ENCODE assay signal across 13 cellular contexts in the genomic region with DNA sequence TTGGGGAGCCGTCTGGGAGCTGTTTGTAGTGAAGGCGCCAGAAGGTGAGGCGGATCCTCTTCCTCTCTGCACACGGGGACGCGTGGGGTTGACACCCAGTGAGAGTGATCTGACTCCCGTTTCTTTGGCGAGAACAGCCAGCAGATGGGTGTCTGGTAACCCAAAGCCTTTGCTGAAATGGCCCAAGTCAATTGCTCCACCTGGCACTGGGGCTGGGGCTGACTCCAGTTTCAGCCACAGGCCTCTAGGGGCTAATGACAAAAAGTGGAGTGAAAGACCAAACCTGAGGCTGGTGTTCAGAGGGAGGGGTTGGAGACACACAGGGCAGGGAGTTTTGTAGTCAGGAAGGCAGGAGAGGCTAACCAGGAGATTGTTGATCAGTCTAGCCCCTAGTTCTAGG.
A peak's percentile ranks its signal among the peaks of the same experiment; 100 is the strongest.
DNase-seq lines count a peak whose midpoint lies in the region; ATAC-seq and TF ChIP-seq lines count a peak whose summit lies in the region.
"Had no signal": no experiment of that assay in that cellular context is flagged by ENCODE, and none has a peak within 500 bp of the region (broad histone marks: within the 10 kb centered on the region; RNA-seq: fewer than 3 reads in every experiment).

No MANE protein-coding gene starts in this region.

- no peaks in the 10 kb centered on the region for H3K36me3 ChIP-seq in DND-41 (ENCODE audit: insufficient read depth, low read length)
- H3K36me3 ChIP-seq: gastroesophageal sphincter had no signal

- no peaks in the 10 kb centered on the region for H4K20me1 ChIP-seq in DND-41 (ENCODE audit: insufficient read depth, low read length)

- H3K27me3 Mint-ChIP-seq in activated T-helper 17 cell treated with anti-CD3 and anti-CD28 coated beads, Interleukin-2, amount 50 U/mL, for 72 hours, result peaks cover 9% of the 10 kb centered on the region
- no peaks in the 10 kb centered on the region for H3K27me3 Mint-ChIP-seq in activated T-cell treated with anti-CD3 and anti-CD28 coated beads, Interleukin-2, amount 50 U/mL, for 24 hours

- no peaks in the 10 kb centered on the region for H3K4me1 Mint-ChIP-seq in activated T-helper 17 cell treated with anti-CD3 and anti-CD28 coated beads, Interleukin-2, amount 50 U/mL, for 72 hours
- no peaks in the 10 kb centered on the region for H3K4me1 Mint-ChIP-seq in activated T-cell treated with anti-CD3 and anti-CD28 coated beads, Interleukin-2, amount 50 U/mL, for 24 hours (ENCODE audit: low read depth)

- no peaks in the 10 kb centered on the region for H3K4me1 ChIP-seq in DND-41 (ENCODE audit: insufficient read depth, low read length)
- H3K4me1 ChIP-seq: Caco-2, gastroesophageal sphincter had no signal

- no peak overlapping the region for H2AFZ ChIP-seq in DND-41 (ENCODE audit: low read depth, low read length)

- H3K36me3 Mint-ChIP-seq in activated T-helper 17 cell treated with anti-CD3 and anti-CD28 coated beads, Interleukin-2, amount 50 U/mL, for 72 hours (ENCODE audit: low read depth), result no peaks in the 10 kb centered on the region
- H3K36me3 Mint-ChIP-seq in activated T-cell treated with anti-CD3 and anti-CD28 coated beads, Interleukin-2, amount 50 U/mL, for 24 hours (ENCODE audit: low read depth), result no peaks in the 10 kb centered on the region

- peak; percentile 16 for DNase-seq in DND-41
- DNase-seq in activated CD4-positive, alpha-beta T cell treated with anti-CD3 and anti-CD28 coated beads, Interleukin-2, amount 50 U/mL, for 1 hour, result no peak
- no peak for DNase-seq in EL
- no peak for DNase-seq in activated CD4-positive, CD25-positive, alpha-beta regulatory T cell treated with anti-CD3 and anti-CD28 coated beads, Interleukin-2, amount 50 U/mL, for 72 hours
- no peak for DNase-seq in activated T-cell treated with anti-CD3 and anti-CD28 coated beads, Interleukin-2, amount 50 U/mL, for 24 hours
- DNase-seq: activated CD4-positive, CD25-positive, alpha-beta regulatory T cell; NCI-H774 had no signal

- H3K4me2 ChIP-seq in DND-41 (ENCODE audit: insufficient read depth, low read length), result no peak overlapping the region

- TF ChIP-seq CTCF in DND-41 (IDR thresholded peaks at IDR 0.05; ENCODE audit: borderline replicate concordance, extremely low read depth, low read length, poor library complexity, severe bottlenecking), result no peak

- no peak overlapping the region for H3K4me3 Mint-ChIP-seq in activated T-helper 17 cell treated with anti-CD3 and anti-CD28 coated beads, Interleukin-2, amount 50 U/mL, for 72 hours
- H3K4me3 Mint-ChIP-seq in activated T-cell treated with anti-CD3 and anti-CD28 coated beads, Interleukin-2, amount 50 U/mL, for 24 hours, result no peak overlapping the region
- H3K4me3 Mint-ChIP-seq: nephron had no signal

- no peak overlapping the region for H3K9ac ChIP-seq in DND-41 (ENCODE audit: low read depth, low read length)

- no peak overlapping the region for H3K4me3 ChIP-seq in DND-41 (ENCODE audit: low read depth in 1 of 2, low read length in 2 of 2)
- H3K4me3 ChIP-seq: gastroesophageal sphincter had no signal

- H3K9me3 ChIP-seq in DND-41 (ENCODE audit: insufficient read depth, low read length, severe bottlenecking), result no peaks in the 10 kb centered on the region
- H3K9me3 ChIP-seq: Caco-2 had no signal

- no peak overlapping the region for H3K27ac ChIP-seq in DND-41 (ENCODE audit: low read length)
- H3K27ac ChIP-seq: gastroesophageal sphincter had no signal

- ATAC-seq in DND-41 (ENCODE audit: insufficient read depth, low read depth) (peak; percentile 45; the same call in 2 of the 3 replicates), GM19438 (IDR thresholded peaks at IDR 0.05; ENCODE audit: low read depth, unreplicated experiment) (peak; percentile 96), HG03175 (IDR thresholded peaks at IDR 0.05; ENCODE audit: unreplicated experiment) (peak; percentile 75)
- ATAC-seq in activated T-helper 17 cell treated with anti-CD3 and anti-CD28 coated beads, Interleukin-2, amount 50 U/mL, for 72 hours (replicated peaks), result peak; percentile 18
- ATAC-seq: gastroesophageal sphincter had no signal

- H3K27ac Mint-ChIP-seq in activated T-helper 17 cell treated with anti-CD3 and anti-CD28 coated beads, Interleukin-2, amount 50 U/mL, for 72 hours, result no peak overlapping the region
- H3K27ac Mint-ChIP-seq in activated T-cell treated with anti-CD3 and anti-CD28 coated beads, Interleukin-2, amount 50 U/mL, for 24 hours, result no peak overlapping the region
- H3K27ac Mint-ChIP-seq: nephron had no signal

- no peaks in the 10 kb centered on the region for H3K9me3 Mint-ChIP-seq in activated T-helper 17 cell treated with anti-CD3 and anti-CD28 coated beads, Interleukin-2, amount 50 U/mL, for 72 hours
- H3K9me3 Mint-ChIP-seq in activated T-cell treated with anti-CD3 and anti-CD28 coated beads, Interleukin-2, amount 50 U/mL, for 24 hours, result no peaks in the 10 kb centered on the region

- no peaks in the 10 kb centered on the region for H3K79me2 ChIP-seq in DND-41 (ENCODE audit: insufficient read depth, low read length)

- no peaks in the 10 kb centered on the region for H3K27me3 ChIP-seq in DND-41 (ENCODE audit: insufficient read depth, low read length, poor library complexity)

Comparison
In these comparisons a context has a peak if more than half of its experiments do, and no peak if none do; other contexts are left out.
1. ATAC-seq: peak in every context shown above with its lines; median percentile 96 in GM19438; 75 in HG03175; 45 in DND-41; 18 in activated T-helper 17 cell treated with anti-CD3 and anti-CD28 coated beads, Interleukin-2, amount 50 U/mL, for 72 hours.